12 cellular contexts compared by ENCODE assay signal in genomic region chr20:24465730-24466129, GRCh38. TPM values are rescaled to one million over a fixed set of nuclear protein-coding genes. Genes with fewer than 3 reads are reported as not detected.
A peak's percentile ranks its signal among the peaks of the same experiment; 100 is the strongest.
DNase-seq lines count a peak whose midpoint lies in the region; ATAC-seq and TF ChIP-seq lines count a peak whose summit lies in the region.
"Had no signal": no experiment of that assay in that cellular context is flagged by ENCODE, and none has a peak within 500 bp of the region (broad histone marks: within the 10 kb centered on the region; RNA-seq: fewer than 3 reads in every experiment).

No MANE protein-coding gene starts in this region.

- peak; percentile 46 for DNase-seq in HT1080 (ENCODE audit: low read depth)
- DNase-seq in cerebellar cortex (ENCODE audit: low spot score), result peak; percentile 36
- DNase-seq in inferior parietal cortex (ENCODE audit: extremely low spot score), result peak; percentile 63
- peak; percentile 54 for DNase-seq in thoracic aorta (ENCODE audit: low spot score)
- no peak for DNase-seq in SHP77 treated with DMSO at 0.1 percent for 48 hours (lab: John Stamatoyannopoulos, UW)
- no peak for DNase-seq in UCSD-AML1 (lab: John Stamatoyannopoulos, UW; ENCODE audit: unreplicated experiment)
- DNase-seq: Calu3, H9, NCI-H2081 treated with DMSO at 0.1 percent for 48 hours, T1000 had no signal

- ATAC-seq in thoracic aorta (ENCODE audit: insufficient number of reproducible peaks, low FRiP score, low read depth) (no peak), SK-N-SH treated with all-trans-retinoic acid at 6 μM for 48 hours (no peak)

- peak overlapping the region; percentile 21 to 44 for H3K27ac ChIP-seq in thoracic aorta
- H3K27ac ChIP-seq: KMS-11 had no signal

- no peak for TF ChIP-seq CTCF in thoracic aorta (IDR thresholded peaks at IDR 0.05)

- no peaks in the 10 kb centered on the region for H3K36me3 ChIP-seq in thoracic aorta

- peaks cover 0 to 27% of the 10 kb centered on the region in 2 donors for H3K4me1 ChIP-seq in thoracic aorta (ENCODE audit: control insufficient read depth in 1 of 2, low read depth in 2 of 2)

- H3K4me3 ChIP-seq in thoracic aorta, result no peak overlapping the region

- no peaks in the 10 kb centered on the region for H3K27me3 ChIP-seq in thoracic aorta (replicated peaks; ENCODE audit: insufficient read depth)

- H3K9me3 ChIP-seq in thoracic aorta, result no peaks in the 10 kb centered on the region

TF ChIP-seq in SK-N-SH treated with all-trans-retinoic acid at 6 μM for 48 hours, 23 proteins besides CTCF, POLR2A, EP300 and RAD21:
- TF ChIP-seq TCF4 (CRISPR knock-in tag; IDR thresholded peaks at IDR 0.05; ENCODE audit: borderline replicate concordance) (no peak), GLIS3 (CRISPR knock-in tag; IDR thresholded peaks at IDR 0.05) (no peak), CSDC2 (CRISPR knock-in tag; IDR thresholded peaks at IDR 0.05) (no peak), ESRRG (CRISPR knock-in tag; IDR thresholded peaks at IDR 0.05) (no peak), ZFP3 (CRISPR knock-in tag; IDR thresholded peaks at IDR 0.05) (no peak), PATZ1 (CRISPR knock-in tag; IDR thresholded peaks at IDR 0.05; ENCODE audit: borderline replicate concordance) (no peak), POU6F1 (CRISPR knock-in tag; IDR thresholded peaks at IDR 0.05; ENCODE audit: borderline replicate concordance, low read depth) (no peak), ZNF565 (CRISPR knock-in tag; conservative IDR thresholded peaks at IDR 0.05; ENCODE audit: low read depth) (no peak), ZC3H10 (CRISPR knock-in tag; IDR thresholded peaks at IDR 0.05) (no peak)
- TF ChIP-seq, protein P1, sequence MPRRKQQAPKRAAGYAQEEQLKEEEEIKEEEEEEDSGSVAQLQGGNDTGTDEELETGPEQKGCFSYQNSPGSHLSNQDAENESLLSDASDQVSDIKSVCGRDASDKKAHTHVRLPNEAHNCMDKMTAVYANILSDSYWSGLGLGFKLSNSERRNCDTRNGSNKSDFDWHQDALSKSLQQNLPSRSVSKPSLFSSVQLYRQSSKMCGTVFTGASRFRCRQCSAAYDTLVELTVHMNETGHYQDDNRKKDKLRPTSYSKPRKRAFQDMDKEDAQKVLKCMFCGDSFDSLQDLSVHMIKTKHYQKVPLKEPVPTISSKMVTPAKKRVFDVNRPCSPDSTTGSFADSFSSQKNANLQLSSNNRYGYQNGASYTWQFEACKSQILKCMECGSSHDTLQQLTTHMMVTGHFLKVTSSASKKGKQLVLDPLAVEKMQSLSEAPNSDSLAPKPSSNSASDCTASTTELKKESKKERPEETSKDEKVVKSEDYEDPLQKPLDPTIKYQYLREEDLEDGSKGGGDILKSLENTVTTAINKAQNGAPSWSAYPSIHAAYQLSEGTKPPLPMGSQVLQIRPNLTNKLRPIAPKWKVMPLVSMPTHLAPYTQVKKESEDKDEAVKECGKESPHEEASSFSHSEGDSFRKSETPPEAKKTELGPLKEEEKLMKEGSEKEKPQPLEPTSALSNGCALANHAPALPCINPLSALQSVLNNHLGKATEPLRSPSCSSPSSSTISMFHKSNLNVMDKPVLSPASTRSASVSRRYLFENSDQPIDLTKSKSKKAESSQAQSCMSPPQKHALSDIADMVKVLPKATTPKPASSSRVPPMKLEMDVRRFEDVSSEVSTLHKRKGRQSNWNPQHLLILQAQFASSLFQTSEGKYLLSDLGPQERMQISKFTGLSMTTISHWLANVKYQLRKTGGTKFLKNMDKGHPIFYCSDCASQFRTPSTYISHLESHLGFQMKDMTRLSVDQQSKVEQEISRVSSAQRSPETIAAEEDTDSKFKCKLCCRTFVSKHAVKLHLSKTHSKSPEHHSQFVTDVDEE (CRISPR knock-in tag; IDR thresholded peaks at IDR 0.05), result no peak

RNA-seq across cellular contexts. Expression of gene SYNDIG1, which starts 3.7 kb away (rescaled TPM):
- total RNA-seq in HT1080 (2014; rRNA removed; shearing (Covaris generic)), result 0.67 and 1.1 TPM in 2 replicates
- polyA plus RNA-seq in HT1080 (2015; cell fraction: cytosol; rRNA removed), result 0.81 and 0.98 TPM in 2 replicates
- 0.51 and 0.86 TPM in 2 replicates for polyA plus RNA-seq in HT1080 (2015; cell fraction: nucleus; rRNA removed)
- 1 to 10 TPM; 1.8 to 5.4 TPM for total RNA-seq in thoracic aorta
- total RNA-seq: Calu3 had no signal

Comparison
In these comparisons a context has a peak if more than half of its experiments do, and no peak if none do; other contexts are left out.
1. DNase-seq: peak in HT1080 (single experiment), cerebellar cortex (single experiment), inferior parietal cortex (single experiment) and thoracic aorta (single experiment); none in SHP77 treated with DMSO at 0.1 percent for 48 hours (single experiment) and UCSD-AML1 (single experiment).